In genomic region chr5:11904270-11904906, GRCh38 we compare ENCODE assay signal across 3 cellular contexts.
TF ChIP-seq lines count a peak whose summit lies in the region.

A gene with protein sequence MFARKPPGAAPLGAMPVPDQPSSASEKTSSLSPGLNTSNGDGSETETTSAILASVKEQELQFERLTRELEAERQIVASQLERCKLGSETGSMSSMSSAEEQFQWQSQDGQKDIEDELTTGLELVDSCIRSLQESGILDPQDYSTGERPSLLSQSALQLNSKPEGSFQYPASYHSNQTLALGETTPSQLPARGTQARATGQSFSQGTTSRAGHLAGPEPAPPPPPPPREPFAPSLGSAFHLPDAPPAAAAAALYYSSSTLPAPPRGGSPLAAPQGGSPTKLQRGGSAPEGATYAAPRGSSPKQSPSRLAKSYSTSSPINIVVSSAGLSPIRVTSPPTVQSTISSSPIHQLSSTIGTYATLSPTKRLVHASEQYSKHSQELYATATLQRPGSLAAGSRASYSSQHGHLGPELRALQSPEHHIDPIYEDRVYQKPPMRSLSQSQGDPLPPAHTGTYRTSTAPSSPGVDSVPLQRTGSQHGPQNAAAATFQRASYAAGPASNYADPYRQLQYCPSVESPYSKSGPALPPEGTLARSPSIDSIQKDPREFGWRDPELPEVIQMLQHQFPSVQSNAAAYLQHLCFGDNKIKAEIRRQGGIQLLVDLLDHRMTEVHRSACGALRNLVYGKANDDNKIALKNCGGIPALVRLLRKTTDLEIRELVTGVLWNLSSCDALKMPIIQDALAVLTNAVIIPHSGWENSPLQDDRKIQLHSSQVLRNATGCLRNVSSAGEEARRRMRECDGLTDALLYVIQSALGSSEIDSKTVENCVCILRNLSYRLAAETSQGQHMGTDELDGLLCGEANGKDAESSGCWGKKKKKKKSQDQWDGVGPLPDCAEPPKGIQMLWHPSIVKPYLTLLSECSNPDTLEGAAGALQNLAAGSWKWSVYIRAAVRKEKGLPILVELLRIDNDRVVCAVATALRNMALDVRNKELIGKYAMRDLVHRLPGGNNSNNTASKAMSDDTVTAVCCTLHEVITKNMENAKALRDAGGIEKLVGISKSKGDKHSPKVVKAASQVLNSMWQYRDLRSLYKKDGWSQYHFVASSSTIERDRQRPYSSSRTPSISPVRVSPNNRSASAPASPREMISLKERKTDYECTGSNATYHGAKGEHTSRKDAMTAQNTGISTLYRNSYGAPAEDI (N-terminal part only) (minus strand): TSS chr5:11904446. CDS start chr5:11903853, 593 bp downstream.

TF ChIP-seq in GM23338, 12 proteins besides CTCF, POLR2A, EP300 and RAD21 (continues in another document):
- TF ChIP-seq, protein P1, sequence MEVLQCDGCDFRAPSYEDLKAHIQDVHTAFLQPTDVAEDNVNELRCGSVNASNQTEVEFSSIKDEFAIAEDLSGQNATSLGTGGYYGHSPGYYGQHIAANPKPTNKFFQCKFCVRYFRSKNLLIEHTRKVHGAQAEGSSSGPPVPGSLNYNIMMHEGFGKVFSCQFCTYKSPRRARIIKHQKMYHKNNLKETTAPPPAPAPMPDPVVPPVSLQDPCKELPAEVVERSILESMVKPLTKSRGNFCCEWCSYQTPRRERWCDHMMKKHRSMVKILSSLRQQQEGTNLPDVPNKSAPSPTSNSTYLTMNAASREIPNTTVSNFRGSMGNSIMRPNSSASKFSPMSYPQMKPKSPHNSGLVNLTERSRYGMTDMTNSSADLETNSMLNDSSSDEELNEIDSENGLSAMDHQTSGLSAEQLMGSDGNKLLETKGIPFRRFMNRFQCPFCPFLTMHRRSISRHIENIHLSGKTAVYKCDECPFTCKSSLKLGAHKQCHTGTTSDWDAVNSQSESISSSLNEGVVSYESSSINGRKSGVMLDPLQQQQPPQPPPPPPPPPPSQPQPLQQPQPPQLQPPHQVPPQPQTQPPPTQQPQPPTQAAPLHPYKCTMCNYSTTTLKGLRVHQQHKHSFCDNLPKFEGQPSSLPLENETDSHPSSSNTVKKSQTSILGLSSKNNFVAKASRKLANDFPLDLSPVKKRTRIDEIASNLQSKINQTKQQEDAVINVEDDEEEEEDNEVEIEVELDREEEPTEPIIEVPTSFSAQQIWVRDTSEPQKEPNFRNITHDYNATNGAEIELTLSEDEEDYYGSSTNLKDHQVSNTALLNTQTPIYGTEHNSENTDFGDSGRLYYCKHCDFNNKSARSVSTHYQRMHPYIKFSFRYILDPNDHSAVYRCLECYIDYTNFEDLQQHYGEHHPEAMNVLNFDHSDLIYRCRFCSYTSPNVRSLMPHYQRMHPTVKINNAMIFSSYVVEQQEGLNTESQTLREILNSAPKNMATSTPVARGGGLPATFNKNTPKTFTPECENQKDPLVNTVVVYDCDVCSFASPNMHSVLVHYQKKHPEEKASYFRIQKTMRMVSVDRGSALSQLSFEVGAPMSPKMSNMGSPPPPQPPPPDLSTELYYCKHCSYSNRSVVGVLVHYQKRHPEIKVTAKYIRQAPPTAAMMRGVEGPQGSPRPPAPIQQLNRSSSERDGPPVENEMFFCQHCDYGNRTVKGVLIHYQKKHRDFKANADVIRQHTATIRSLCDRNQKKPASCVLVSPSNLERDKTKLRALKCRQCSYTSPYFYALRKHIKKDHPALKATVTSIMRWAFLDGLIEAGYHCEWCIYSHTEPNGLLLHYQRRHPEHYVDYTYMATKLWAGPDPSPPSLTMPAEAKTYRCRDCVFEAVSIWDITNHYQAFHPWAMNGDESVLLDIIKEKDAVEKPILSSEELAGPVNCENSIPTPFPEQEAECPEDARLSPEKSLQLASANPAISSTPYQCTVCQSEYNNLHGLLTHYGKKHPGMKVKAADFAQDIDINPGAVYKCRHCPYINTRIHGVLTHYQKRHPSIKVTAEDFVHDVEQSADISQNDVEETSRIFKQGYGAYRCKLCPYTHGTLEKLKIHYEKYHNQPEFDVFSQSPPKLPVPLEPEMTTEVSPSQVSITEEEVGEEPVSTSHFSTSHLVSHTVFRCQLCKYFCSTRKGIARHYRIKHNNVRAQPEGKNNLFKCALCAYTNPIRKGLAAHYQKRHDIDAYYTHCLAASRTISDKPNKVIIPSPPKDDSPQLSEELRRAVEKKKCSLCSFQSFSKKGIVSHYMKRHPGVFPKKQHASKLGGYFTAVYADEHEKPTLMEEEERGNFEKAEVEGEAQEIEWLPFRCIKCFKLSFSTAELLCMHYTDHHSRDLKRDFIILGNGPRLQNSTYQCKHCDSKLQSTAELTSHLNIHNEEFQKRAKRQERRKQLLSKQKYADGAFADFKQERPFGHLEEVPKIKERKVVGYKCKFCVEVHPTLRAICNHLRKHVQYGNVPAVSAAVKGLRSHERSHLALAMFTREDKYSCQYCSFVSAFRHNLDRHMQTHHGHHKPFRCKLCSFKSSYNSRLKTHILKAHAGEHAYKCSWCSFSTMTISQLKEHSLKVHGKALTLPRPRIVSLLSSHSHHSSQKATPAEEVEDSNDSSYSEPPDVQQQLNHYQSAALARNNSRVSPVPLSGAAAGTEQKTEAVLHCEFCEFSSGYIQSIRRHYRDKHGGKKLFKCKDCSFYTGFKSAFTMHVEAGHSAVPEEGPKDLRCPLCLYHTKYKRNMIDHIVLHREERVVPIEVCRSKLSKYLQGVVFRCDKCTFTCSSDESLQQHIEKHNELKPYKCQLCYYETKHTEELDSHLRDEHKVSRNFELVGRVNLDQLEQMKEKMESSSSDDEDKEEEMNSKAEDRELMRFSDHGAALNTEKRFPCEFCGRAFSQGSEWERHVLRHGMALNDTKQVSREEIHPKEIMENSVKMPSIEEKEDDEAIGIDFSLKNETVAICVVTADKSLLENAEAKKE (CRISPR knock-in tag; IDR thresholded peaks at IDR 0.05), result no peak
- TF ChIP-seq EZH2 (IDR thresholded peaks at IDR 0.05; ENCODE audit: low read depth, unreplicated experiment) (no peak), EZH2phosphoT487 (IDR thresholded peaks at IDR 0.05; ENCODE audit: unreplicated experiment) (no peak), STAT1 (IDR thresholded peaks at IDR 0.05; ENCODE audit: unreplicated experiment) (no peak), JUNB (IDR thresholded peaks at IDR 0.05; ENCODE audit: unreplicated experiment) (no peak)

TF ChIP-seq in endothelial cell of umbilical vein, 7 proteins besides CTCF, POLR2A, EP300 and RAD21 (continued from another document):
- no peak for TF ChIP-seq FOS (IDR thresholded peaks at IDR 0.05; ENCODE audit: borderline replicate concordance, insufficient read depth, low read length)
- TF ChIP-seq MAX (IDR thresholded peaks at IDR 0.05; ENCODE audit: insufficient read depth, insufficient read length), result no peak
- TF ChIP-seq MYC (IDR thresholded peaks at IDR 0.05; ENCODE audit: low read depth, low read length), result no peak
- no peak for TF ChIP-seq GATA2 (IDR thresholded peaks at IDR 0.05; ENCODE audit: insufficient read depth, insufficient read length, low read depth, low read length)
- no peak for TF ChIP-seq EZH2 (IDR thresholded peaks at IDR 0.05; ENCODE audit: borderline replicate concordance, low read depth, low read length, severe bottlenecking)
- TF ChIP-seq POLR2AphosphoS5 (IDR thresholded peaks at IDR 0.05; ENCODE audit: insufficient read depth, low read depth, low read length), result no peak

TF ChIP-seq in neural cell, 6 proteins besides CTCF, POLR2A, EP300 and RAD21 (continued from another document):
- no peak for TF ChIP-seq TAF1 (IDR thresholded peaks at IDR 0.05; ENCODE audit: low read depth)
- TF ChIP-seq SMC3 (conservative IDR thresholded peaks at IDR 0.05; ENCODE audit: poor library complexity), result peak; percentile 63
- peak; percentile 48 for TF ChIP-seq MXI1 (conservative IDR thresholded peaks at IDR 0.05; ENCODE audit: poor library complexity, severe bottlenecking)
- TF ChIP-seq, protein P2, sequence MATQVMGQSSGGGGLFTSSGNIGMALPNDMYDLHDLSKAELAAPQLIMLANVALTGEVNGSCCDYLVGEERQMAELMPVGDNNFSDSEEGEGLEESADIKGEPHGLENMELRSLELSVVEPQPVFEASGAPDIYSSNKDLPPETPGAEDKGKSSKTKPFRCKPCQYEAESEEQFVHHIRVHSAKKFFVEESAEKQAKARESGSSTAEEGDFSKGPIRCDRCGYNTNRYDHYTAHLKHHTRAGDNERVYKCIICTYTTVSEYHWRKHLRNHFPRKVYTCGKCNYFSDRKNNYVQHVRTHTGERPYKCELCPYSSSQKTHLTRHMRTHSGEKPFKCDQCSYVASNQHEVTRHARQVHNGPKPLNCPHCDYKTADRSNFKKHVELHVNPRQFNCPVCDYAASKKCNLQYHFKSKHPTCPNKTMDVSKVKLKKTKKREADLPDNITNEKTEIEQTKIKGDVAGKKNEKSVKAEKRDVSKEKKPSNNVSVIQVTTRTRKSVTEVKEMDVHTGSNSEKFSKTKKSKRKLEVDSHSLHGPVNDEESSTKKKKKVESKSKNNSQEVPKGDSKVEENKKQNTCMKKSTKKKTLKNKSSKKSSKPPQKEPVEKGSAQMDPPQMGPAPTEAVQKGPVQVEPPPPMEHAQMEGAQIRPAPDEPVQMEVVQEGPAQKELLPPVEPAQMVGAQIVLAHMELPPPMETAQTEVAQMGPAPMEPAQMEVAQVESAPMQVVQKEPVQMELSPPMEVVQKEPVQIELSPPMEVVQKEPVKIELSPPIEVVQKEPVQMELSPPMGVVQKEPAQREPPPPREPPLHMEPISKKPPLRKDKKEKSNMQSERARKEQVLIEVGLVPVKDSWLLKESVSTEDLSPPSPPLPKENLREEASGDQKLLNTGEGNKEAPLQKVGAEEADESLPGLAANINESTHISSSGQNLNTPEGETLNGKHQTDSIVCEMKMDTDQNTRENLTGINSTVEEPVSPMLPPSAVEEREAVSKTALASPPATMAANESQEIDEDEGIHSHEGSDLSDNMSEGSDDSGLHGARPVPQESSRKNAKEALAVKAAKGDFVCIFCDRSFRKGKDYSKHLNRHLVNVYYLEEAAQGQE (IDR thresholded peaks at IDR 0.05; ENCODE audit: borderline replicate concordance), result peak; percentile 66
TF ChIP-seq in neural cell: peak in this region for 4.
